ENCODE assay signal across 8 cellular contexts in the genomic region with DNA sequence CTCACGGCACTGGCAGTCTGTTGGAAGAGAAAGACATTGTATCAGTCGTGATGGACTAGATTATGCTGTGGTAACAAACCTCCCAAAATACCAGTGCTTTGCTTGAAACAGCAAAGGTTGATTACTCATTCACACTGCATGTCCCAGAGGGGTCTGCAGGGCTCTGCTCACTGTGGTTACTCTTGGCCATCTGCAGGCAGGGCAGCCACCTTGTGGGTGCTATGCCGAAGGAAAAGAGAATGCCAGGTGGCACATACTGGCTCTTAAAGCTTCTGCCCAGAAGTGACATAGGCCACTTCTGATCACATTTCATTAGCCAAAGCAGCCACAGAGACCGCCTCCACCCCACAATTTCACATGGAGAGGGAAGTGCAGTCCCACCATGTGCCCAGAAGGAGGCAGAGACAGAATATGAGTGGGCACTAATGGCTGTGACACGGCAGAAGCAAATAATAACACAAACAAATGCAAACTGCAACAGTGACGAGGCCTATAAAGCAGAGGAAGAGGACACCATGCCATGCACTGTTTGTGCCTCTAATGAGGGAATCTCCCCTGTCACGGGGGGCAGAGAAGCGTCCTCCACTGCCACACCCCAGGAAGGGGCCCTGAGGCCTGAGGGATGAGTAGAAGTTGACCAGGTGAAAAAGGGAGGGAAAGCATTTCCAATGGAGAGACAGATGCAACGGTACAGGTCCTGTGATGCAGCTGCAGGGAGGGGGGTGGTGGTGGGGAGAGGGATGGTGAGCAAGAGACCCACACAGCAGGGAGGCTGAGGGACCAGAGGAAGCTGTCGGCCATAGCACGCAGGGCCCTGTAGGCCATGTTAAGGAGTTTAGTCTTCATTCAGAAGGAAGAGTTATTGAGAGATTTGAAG. TPM values are rescaled to one million over a fixed set of nuclear protein-coding genes. Genes with fewer than 3 reads are reported as not detected.
DNase-seq lines count a peak whose midpoint lies in the region; ATAC-seq and TF ChIP-seq lines count a peak whose summit lies in the region.
"Had no signal": no experiment of that assay in that cellular context is flagged by ENCODE, and none has a peak within 500 bp of the region (broad histone marks: within the 10 kb centered on the region; RNA-seq: fewer than 3 reads in every experiment).

No MANE protein-coding gene starts in this region.

- WGBS in prostate gland: 62% methylated on average over 11 of the region's 11 CpGs

- H3K4me1 ChIP-seq in osteoblast (ENCODE audit: insufficient read depth, low read length): no peaks in the 10 kb centered on the region
- H3K4me1 ChIP-seq in prostate gland (replicated peaks): no peaks in the 10 kb centered on the region

- peak overlapping the region; percentile 23 for H2AFZ ChIP-seq in osteoblast (ENCODE audit: low read length)

- no peaks in the 10 kb centered on the region for H3K36me3 ChIP-seq in GM06990 (ENCODE audit: control insufficient read depth, insufficient read depth, low read length)
- no peaks in the 10 kb centered on the region for H3K36me3 ChIP-seq in osteoblast (ENCODE audit: insufficient read depth, low read length)
- no peaks in the 10 kb centered on the region for H3K36me3 ChIP-seq in prostate gland

- H3K9me3 ChIP-seq in osteoblast (ENCODE audit: low read depth, low read length) (no peaks in the 10 kb centered on the region), prostate gland (no peaks in the 10 kb centered on the region)

- H3K27ac ChIP-seq in osteoblast (ENCODE audit: low read depth, low read length) (no peak overlapping the region), prostate gland (no peak overlapping the region)

- peak; percentile 67 for ATAC-seq in GM21619 (IDR thresholded peaks at IDR 0.05; ENCODE audit: unreplicated experiment)
- ATAC-seq in GM21423 (IDR thresholded peaks at IDR 0.05; ENCODE audit: unreplicated experiment): no peak

- no peaks in the 10 kb centered on the region for H3K79me2 ChIP-seq in osteoblast (ENCODE audit: insufficient read depth, low read length)

- no peaks in the 10 kb centered on the region for H4K20me1 ChIP-seq in osteoblast (ENCODE audit: insufficient read depth, low read length)

- DNase-seq in GM06990 (ENCODE audit: extremely low read depth, insufficient read length) (peak; percentile 6), NAMALWA (ENCODE audit: low spot score) (peak; percentile 53), osteoblast (ENCODE audit: insufficient read length, low spot score, missing footprints) (peak; percentile 57), prostate gland (ENCODE audit: low spot score) (no peak)
- peak; percentile 4 for DNase-seq in central memory CD4-positive, alpha-beta T cell
- DNase-seq: activated B cell treated with CpG ODN at 0.5 μM for 24 hours had no signal

- no peak for TF ChIP-seq POLR2A in prostate gland (IDR thresholded peaks at IDR 0.05)

- H3K27me3 ChIP-seq in GM06990 (replicated peaks; ENCODE audit: control insufficient read depth, insufficient read depth, low read length): no peaks in the 10 kb centered on the region; the same call in 1 of the 2 replicates
- no peaks in the 10 kb centered on the region for H3K27me3 ChIP-seq in osteoblast (ENCODE audit: insufficient read depth, low read length)
- no peaks in the 10 kb centered on the region for H3K27me3 ChIP-seq in prostate gland (replicated peaks; ENCODE audit: insufficient read depth)

- TF ChIP-seq CTCF in GM06990 (IDR thresholded peaks at IDR 0.05; ENCODE audit: insufficient read depth, low read length, poor library complexity, severe bottlenecking) (peak; percentile 67), osteoblast (IDR thresholded peaks at IDR 0.05; ENCODE audit: extremely low read depth, low read depth, low read length) (peak; percentile 60), prostate gland (IDR thresholded peaks at IDR 0.05) (peak in 1 of 4 experiments; percentile 20)

- no peak overlapping the region for H3K4me2 ChIP-seq in osteoblast (ENCODE audit: insufficient read depth, low read length)

- no peak overlapping the region for H3K4me3 ChIP-seq in GM06990 (replicated peaks; ENCODE audit: low read depth, low read length)
- H3K4me3 ChIP-seq in osteoblast (ENCODE audit: insufficient read depth, low read length): no peak overlapping the region
- H3K4me3 ChIP-seq in prostate gland: no peak overlapping the region

- intact Hi-C loops in prostate gland (cut with DNase I): no loop called here

RNA-seq across cellular contexts. Expression of a gene that starts 51.7 kb away (rescaled TPM):
- total RNA-seq in osteoblast (5.4 and 6.8 TPM in 2 replicates), prostate gland (10 to 100 TPM in 1 of 2 donors, 1 to 10 TPM in 1; 6.8 to 18.2 TPM)
